17 cellular contexts compared by ENCODE assay signal in the genomic region with DNA sequence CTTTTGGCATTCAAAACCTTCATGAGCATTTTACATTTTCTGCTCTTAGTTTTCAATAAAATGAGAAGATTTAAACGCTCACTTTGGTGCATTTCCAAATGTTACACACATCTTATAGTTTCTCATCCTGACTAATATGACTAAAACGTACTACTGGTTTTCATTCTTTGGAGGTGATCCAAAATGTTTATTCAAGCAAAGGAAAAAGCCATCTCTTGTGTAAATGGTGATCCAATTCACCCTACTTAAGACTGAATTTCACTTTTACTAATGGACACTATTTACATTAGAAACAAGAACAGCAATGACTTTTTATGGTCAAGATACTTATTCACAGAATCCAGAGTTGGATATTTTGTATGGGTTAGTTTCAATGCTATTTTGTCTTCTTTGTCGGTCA.
A peak's percentile ranks its signal among the peaks of the same experiment; 100 is the strongest.
DNase-seq lines count a peak whose midpoint lies in the region; ATAC-seq and TF ChIP-seq lines count a peak whose summit lies in the region.
"Had no signal": no experiment of that assay in that cellular context is flagged by ENCODE, and none has a peak within 500 bp of the region (broad histone marks: within the 10 kb centered on the region; RNA-seq: fewer than 3 reads in every experiment).

No MANE protein-coding gene starts in this region.

- DNase-seq in GM03348 (ENCODE audit: low spot score) = peak; percentile 35
- peak; percentile 5 to 61 for DNase-seq in NCI-H446 (lab: John Stamatoyannopoulos, UW)
- DNase-seq in cardiac fibroblast (ENCODE audit: low read depth in 2 of 2) = peak; percentile 85 to 93
- peak; percentile 22 for DNase-seq in myocyte (ENCODE audit: low read depth)
- DNase-seq in HEK293T (ENCODE audit: extremely low spot score) = no peak
- DNase-seq in activated CD4-positive, CD25-positive, alpha-beta regulatory T cell (lab: John Stamatoyannopoulos, UW) = no peak
- no peak for DNase-seq in GDM1 (lab: John Stamatoyannopoulos, UW)
- DNase-seq: colonic mucosa, foreskin melanocyte, H7, midbrain, NCI-H2171 treated with DMSO at 0.1 percent for 48 hours, occipital lobe, OCI-M1, T-helper 1 cell had no signal

- CTCF ChIA-PET in HEK293T (lab: Yijun Ruan, JAX) = no interaction called here

- no peak for TF ChIP-seq CTCF in cardiac fibroblast (IDR thresholded peaks at IDR 0.05; ENCODE audit: low read depth, low read length)

- POLR2A ChIA-PET in HEK293T (lab: Yijun Ruan, JAX) = no interaction called here

- H3K4me3 ChIP-seq in cardiac fibroblast (replicated peaks in 1 of 2; ENCODE audit: low read depth in 2 of 2, low read length in 2 of 2) = no peak overlapping the region
- H3K4me3 ChIP-seq: colonic mucosa had no signal

- no peak for ATAC-seq in HG02571 (IDR thresholded peaks at IDR 0.05; ENCODE audit: unreplicated experiment)
- ATAC-seq: activated naive CD4-positive, alpha-beta T cell treated with anti-CD3 and anti-CD28 coated beads, Interleukin-2, amount 50 U/mL, for 72 hours had no signal

TF ChIP-seq in HEK293T, 16 proteins besides CTCF, POLR2A, EP300 and RAD21:
- TF ChIP-seq BHLHE40 (IDR thresholded peaks at IDR 0.05; ENCODE audit: borderline replicate concordance) (no peak), CTBP1 (IDR thresholded peaks at IDR 0.05; ENCODE audit: borderline replicate concordance) (no peak), TARDBP (IDR thresholded peaks at IDR 0.05) (no peak), ZNF384 (IDR thresholded peaks at IDR 0.05) (no peak), SP1 (IDR thresholded peaks at IDR 0.05) (no peak), PKNOX1 (IDR thresholded peaks at IDR 0.05) (no peak)

Comparison
In these comparisons a context has a peak if more than half of its experiments do, and no peak if none do; other contexts are left out.
1. DNase-seq: peak in GM03348 (single experiment), NCI-H446 (2 of 2), cardiac fibroblast (2 of 2) and myocyte (single experiment); none in HEK293T (single experiment), activated CD4-positive, CD25-positive, alpha-beta regulatory T cell (0 of 4) and GDM1 (single experiment).